In genomic region chr15:44426975-44427755, GRCh38 we compare ENCODE assay signal across 1 cellular context.
TF ChIP-seq lines count a peak whose summit lies in the region.

TSS of gene CTDSPL2 (plus strand) at chr15:44427629. CDS start at chr15:44459015, 31,386 bp downstream.

TF ChIP-seq in K562, 482 proteins besides CTCF, POLR2A, EP300 and RAD21 (continued from another document):
- TF ChIP-seq ZMIZ1 (IDR thresholded peaks at IDR 0.05; ENCODE audit: low read depth in 2 of 2, low read length in 2 of 2): peak in 1 of 2 experiments; percentile 53; a peak in 1 of 4 replicates
- TF ChIP-seq, protein P1, sequence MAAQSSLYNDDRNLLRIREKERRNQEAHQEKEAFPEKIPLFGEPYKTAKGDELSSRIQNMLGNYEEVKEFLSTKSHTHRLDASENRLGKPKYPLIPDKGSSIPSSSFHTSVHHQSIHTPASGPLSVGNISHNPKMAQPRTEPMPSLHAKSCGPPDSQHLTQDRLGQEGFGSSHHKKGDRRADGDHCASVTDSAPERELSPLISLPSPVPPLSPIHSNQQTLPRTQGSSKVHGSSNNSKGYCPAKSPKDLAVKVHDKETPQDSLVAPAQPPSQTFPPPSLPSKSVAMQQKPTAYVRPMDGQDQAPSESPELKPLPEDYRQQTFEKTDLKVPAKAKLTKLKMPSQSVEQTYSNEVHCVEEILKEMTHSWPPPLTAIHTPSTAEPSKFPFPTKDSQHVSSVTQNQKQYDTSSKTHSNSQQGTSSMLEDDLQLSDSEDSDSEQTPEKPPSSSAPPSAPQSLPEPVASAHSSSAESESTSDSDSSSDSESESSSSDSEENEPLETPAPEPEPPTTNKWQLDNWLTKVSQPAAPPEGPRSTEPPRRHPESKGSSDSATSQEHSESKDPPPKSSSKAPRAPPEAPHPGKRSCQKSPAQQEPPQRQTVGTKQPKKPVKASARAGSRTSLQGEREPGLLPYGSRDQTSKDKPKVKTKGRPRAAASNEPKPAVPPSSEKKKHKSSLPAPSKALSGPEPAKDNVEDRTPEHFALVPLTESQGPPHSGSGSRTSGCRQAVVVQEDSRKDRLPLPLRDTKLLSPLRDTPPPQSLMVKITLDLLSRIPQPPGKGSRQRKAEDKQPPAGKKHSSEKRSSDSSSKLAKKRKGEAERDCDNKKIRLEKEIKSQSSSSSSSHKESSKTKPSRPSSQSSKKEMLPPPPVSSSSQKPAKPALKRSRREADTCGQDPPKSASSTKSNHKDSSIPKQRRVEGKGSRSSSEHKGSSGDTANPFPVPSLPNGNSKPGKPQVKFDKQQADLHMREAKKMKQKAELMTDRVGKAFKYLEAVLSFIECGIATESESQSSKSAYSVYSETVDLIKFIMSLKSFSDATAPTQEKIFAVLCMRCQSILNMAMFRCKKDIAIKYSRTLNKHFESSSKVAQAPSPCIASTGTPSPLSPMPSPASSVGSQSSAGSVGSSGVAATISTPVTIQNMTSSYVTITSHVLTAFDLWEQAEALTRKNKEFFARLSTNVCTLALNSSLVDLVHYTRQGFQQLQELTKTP (IDR thresholded peaks at IDR 0.05; ENCODE audit: low read depth in 1 of 2, partially characterized antibody in 2 of 2): peak in 1 of 2 experiments; percentile 82
- peak; percentile 85 for TF ChIP-seq CXXC5 (CRISPR knock-in tag; IDR thresholded peaks at IDR 0.05)
- TF ChIP-seq ZNF695 (CRISPR knock-in tag; IDR thresholded peaks at IDR 0.05): no peak
- TF ChIP-seq HNRNPUL1 (IDR thresholded peaks at IDR 0.05; ENCODE audit: low read length): no peak
- TF ChIP-seq RHOXF2B (CRISPR knock-in tag; conservative IDR thresholded peaks at IDR 0.05): no peak
- TF ChIP-seq LCOR (CRISPR knock-in tag; IDR thresholded peaks at IDR 0.05): peak; percentile 89
- TF ChIP-seq SUPT5H (IDR thresholded peaks at IDR 0.05): peak; percentile 92
- TF ChIP-seq TRIM28 (IDR thresholded peaks at IDR 0.05): peak; percentile 64; the same call in 1 of the 2 replicates
- TF ChIP-seq CTBP1 (IDR thresholded peaks at IDR 0.05; ENCODE audit: borderline replicate concordance): peak; percentile 86
- TF ChIP-seq ATF3 (IDR thresholded peaks at IDR 0.05): no peak
- TF ChIP-seq ATF3 (CRISPR knock-in tag; conservative IDR thresholded peaks at IDR 0.05): no peak
- TF ChIP-seq NEUROD1 (IDR thresholded peaks at IDR 0.05; ENCODE audit: borderline replicate concordance, low read depth, low read length, partially characterized antibody): peak; percentile 27
- no peak for TF ChIP-seq MTF1 (CRISPR knock-in tag; IDR thresholded peaks at IDR 0.05; ENCODE audit: borderline replicate concordance)
- TF ChIP-seq TBP (optimal IDR thresholded peaks at IDR 0.05; ENCODE audit: low read depth, low read length): peak; percentile 75
- TF ChIP-seq, protein P2, sequence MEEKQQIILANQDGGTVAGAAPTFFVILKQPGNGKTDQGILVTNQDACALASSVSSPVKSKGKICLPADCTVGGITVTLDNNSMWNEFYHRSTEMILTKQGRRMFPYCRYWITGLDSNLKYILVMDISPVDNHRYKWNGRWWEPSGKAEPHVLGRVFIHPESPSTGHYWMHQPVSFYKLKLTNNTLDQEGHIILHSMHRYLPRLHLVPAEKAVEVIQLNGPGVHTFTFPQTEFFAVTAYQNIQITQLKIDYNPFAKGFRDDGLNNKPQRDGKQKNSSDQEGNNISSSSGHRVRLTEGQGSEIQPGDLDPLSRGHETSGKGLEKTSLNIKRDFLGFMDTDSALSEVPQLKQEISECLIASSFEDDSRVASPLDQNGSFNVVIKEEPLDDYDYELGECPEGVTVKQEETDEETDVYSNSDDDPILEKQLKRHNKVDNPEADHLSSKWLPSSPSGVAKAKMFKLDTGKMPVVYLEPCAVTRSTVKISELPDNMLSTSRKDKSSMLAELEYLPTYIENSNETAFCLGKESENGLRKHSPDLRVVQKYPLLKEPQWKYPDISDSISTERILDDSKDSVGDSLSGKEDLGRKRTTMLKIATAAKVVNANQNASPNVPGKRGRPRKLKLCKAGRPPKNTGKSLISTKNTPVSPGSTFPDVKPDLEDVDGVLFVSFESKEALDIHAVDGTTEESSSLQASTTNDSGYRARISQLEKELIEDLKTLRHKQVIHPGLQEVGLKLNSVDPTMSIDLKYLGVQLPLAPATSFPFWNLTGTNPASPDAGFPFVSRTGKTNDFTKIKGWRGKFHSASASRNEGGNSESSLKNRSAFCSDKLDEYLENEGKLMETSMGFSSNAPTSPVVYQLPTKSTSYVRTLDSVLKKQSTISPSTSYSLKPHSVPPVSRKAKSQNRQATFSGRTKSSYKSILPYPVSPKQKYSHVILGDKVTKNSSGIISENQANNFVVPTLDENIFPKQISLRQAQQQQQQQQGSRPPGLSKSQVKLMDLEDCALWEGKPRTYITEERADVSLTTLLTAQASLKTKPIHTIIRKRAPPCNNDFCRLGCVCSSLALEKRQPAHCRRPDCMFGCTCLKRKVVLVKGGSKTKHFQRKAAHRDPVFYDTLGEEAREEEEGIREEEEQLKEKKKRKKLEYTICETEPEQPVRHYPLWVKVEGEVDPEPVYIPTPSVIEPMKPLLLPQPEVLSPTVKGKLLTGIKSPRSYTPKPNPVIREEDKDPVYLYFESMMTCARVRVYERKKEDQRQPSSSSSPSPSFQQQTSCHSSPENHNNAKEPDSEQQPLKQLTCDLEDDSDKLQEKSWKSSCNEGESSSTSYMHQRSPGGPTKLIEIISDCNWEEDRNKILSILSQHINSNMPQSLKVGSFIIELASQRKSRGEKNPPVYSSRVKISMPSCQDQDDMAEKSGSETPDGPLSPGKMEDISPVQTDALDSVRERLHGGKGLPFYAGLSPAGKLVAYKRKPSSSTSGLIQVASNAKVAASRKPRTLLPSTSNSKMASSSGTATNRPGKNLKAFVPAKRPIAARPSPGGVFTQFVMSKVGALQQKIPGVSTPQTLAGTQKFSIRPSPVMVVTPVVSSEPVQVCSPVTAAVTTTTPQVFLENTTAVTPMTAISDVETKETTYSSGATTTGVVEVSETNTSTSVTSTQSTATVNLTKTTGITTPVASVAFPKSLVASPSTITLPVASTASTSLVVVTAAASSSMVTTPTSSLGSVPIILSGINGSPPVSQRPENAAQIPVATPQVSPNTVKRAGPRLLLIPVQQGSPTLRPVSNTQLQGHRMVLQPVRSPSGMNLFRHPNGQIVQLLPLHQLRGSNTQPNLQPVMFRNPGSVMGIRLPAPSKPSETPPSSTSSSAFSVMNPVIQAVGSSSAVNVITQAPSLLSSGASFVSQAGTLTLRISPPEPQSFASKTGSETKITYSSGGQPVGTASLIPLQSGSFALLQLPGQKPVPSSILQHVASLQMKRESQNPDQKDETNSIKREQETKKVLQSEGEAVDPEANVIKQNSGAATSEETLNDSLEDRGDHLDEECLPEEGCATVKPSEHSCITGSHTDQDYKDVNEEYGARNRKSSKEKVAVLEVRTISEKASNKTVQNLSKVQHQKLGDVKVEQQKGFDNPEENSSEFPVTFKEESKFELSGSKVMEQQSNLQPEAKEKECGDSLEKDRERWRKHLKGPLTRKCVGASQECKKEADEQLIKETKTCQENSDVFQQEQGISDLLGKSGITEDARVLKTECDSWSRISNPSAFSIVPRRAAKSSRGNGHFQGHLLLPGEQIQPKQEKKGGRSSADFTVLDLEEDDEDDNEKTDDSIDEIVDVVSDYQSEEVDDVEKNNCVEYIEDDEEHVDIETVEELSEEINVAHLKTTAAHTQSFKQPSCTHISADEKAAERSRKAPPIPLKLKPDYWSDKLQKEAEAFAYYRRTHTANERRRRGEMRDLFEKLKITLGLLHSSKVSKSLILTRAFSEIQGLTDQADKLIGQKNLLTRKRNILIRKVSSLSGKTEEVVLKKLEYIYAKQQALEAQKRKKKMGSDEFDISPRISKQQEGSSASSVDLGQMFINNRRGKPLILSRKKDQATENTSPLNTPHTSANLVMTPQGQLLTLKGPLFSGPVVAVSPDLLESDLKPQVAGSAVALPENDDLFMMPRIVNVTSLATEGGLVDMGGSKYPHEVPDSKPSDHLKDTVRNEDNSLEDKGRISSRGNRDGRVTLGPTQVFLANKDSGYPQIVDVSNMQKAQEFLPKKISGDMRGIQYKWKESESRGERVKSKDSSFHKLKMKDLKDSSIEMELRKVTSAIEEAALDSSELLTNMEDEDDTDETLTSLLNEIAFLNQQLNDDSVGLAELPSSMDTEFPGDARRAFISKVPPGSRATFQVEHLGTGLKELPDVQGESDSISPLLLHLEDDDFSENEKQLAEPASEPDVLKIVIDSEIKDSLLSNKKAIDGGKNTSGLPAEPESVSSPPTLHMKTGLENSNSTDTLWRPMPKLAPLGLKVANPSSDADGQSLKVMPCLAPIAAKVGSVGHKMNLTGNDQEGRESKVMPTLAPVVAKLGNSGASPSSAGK (IDR thresholded peaks at IDR 0.05): peak; percentile 16
- TF ChIP-seq SAP30 (IDR thresholded peaks at IDR 0.05; ENCODE audit: borderline replicate concordance, insufficient read depth, low read depth, low read length, poor library complexity, severe bottlenecking): peak; percentile 73
- no peak for TF ChIP-seq ERF (CRISPR knock-in tag; IDR thresholded peaks at IDR 0.05)
- TF ChIP-seq, protein P3, sequence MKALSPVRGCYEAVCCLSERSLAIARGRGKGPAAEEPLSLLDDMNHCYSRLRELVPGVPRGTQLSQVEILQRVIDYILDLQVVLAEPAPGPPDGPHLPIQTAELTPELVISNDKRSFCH (CRISPR knock-in tag; IDR thresholded peaks at IDR 0.05): no peak
- TF ChIP-seq, protein P3 (tag; IDR thresholded peaks at IDR 0.05): 0 out of 2 replicates have a peak, but pooled peaks have one; percentile 13
- TF ChIP-seq, protein P4, sequence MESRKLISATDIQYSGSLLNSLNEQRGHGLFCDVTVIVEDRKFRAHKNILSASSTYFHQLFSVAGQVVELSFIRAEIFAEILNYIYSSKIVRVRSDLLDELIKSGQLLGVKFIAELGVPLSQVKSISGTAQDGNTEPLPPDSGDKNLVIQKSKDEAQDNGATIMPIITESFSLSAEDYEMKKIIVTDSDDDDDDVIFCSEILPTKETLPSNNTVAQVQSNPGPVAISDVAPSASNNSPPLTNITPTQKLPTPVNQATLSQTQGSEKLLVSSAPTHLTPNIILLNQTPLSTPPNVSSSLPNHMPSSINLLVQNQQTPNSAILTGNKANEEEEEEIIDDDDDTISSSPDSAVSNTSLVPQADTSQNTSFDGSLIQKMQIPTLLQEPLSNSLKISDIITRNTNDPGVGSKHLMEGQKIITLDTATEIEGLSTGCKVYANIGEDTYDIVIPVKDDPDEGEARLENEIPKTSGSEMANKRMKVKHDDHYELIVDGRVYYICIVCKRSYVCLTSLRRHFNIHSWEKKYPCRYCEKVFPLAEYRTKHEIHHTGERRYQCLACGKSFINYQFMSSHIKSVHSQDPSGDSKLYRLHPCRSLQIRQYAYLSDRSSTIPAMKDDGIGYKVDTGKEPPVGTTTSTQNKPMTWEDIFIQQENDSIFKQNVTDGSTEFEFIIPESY (CRISPR knock-in tag; IDR thresholded peaks at IDR 0.05): 0 out of 2 replicates have a peak, but pooled peaks have one; percentile 15
- TF ChIP-seq ARID3A (IDR thresholded peaks at IDR 0.05; ENCODE audit: borderline replicate concordance, low read depth, low read length): 0 out of 2 replicates have a peak, but pooled peaks have one; percentile 8
